Comparison of ENCODE assay signal across 9 cellular contexts in genomic region chr1:110060034-110060661, GRCh38. TPM values are rescaled to one million over a fixed set of nuclear protein-coding genes. Genes with fewer than 3 reads are reported as not detected.
DNase-seq lines count a peak whose midpoint lies in the region; ATAC-seq, FAIRE-seq and TF ChIP-seq lines count a peak whose summit lies in the region.
"Had no signal": no experiment of that assay in that cellular context is flagged by ENCODE, and none has a peak within 500 bp of the region (broad histone marks: within the 10 kb centered on the region; RNA-seq: fewer than 3 reads in every experiment).

No MANE protein-coding gene starts in this region.

- H3K27me3 ChIP-seq in SK-N-SH (ENCODE audit: insufficient read depth), result no peaks in the 10 kb centered on the region
- no peaks in the 10 kb centered on the region for H3K27me3 ChIP-seq in keratinocyte (ENCODE audit: control insufficient read depth, extremely low read depth, insufficient read depth, low read length)

- DNase-seq in D721Med (ENCODE audit: insufficient read length, low spot score) (no peak), HFF-Myc (ENCODE audit: extremely low read depth, low read depth) (no peak), SK-N-SH (no peak), keratinocyte (ENCODE audit: low read depth, low spot score) (no peak)
- peak; percentile 81 for DNase-seq in activated naive CD4-positive, alpha-beta T cell treated with anti-CD3 and anti-CD28 coated beads, Interleukin-2, amount 10 ng/mL, durations not matched to agents 7 days and 5 days
- peak; percentile 34 for DNase-seq in stimulated activated CD8-positive, alpha-beta memory T cell treated with anti-CD3 and anti-CD28 coated beads, Interleukin-12 subunit alpha, Interleukin-12 subunit beta, amount 100 ng/mL, for 4 hours (ENCODE audit: low read depth)

- H4K20me1 ChIP-seq in SK-N-SH (ENCODE audit: insufficient read depth) (peaks cover 10% of the 10 kb centered on the region), keratinocyte (ENCODE audit: control insufficient read depth, extremely low read depth, insufficient read depth, low read length) (no peaks in the 10 kb centered on the region)

- POLR2A ChIA-PET in SK-N-SH (lab: Yijun Ruan, JAX), result interaction anchor here (0.7 to 2.0 kb wide), 7 partner anchors 10 to 128 kb away, joined by 3 to 6 read pairs (median 5); partner anchors contain the start of gene STRIP1

- H3K9me1 ChIP-seq in keratinocyte (ENCODE audit: control insufficient read depth, extremely low read depth, insufficient read depth, low read length), result peaks cover 8% of the 10 kb centered on the region

- H3K4me1 Mint-ChIP-seq in activated naive CD4-positive, alpha-beta T cell treated with anti-CD3 and anti-CD28 coated beads, Interleukin-2, amount 10 ng/mL, durations not matched to agents 7 days and 5 days, result no peaks in the 10 kb centered on the region

- 90% methylated on average over 8 of the region's 9 CpGs for WGBS in SK-N-SH (ENCODE audit: low lambda C conversion rate)

- H2AFZ ChIP-seq in SK-N-SH (ENCODE audit: low read depth), result no peak overlapping the region
- no peak overlapping the region for H2AFZ ChIP-seq in keratinocyte (ENCODE audit: control insufficient read depth, low read length)

- peaks cover 13% of the 10 kb centered on the region for H3K27me3 Mint-ChIP-seq in activated naive CD4-positive, alpha-beta T cell treated with anti-CD3 and anti-CD28 coated beads, Interleukin-2, amount 10 ng/mL, durations not matched to agents 7 days and 5 days

- no peak overlapping the region for H3K27ac Mint-ChIP-seq in activated naive CD4-positive, alpha-beta T cell treated with anti-CD3 and anti-CD28 coated beads, Interleukin-2, amount 10 ng/mL, durations not matched to agents 7 days and 5 days

- ATAC-seq in GM21786 (IDR thresholded peaks at IDR 0.05; ENCODE audit: unreplicated experiment), result no peak
- ATAC-seq in HG03520 (IDR thresholded peaks at IDR 0.05; ENCODE audit: unreplicated experiment), result no peak

- no peak overlapping the region for H3K4me3 Mint-ChIP-seq in activated naive CD4-positive, alpha-beta T cell treated with anti-CD3 and anti-CD28 coated beads, Interleukin-2, amount 10 ng/mL, durations not matched to agents 7 days and 5 days

- H3K9me3 ChIP-seq in SK-N-SH (no peaks in the 10 kb centered on the region), keratinocyte (ENCODE audit: control insufficient read depth, low read depth, low read length) (no peaks in the 10 kb centered on the region)

- TF ChIP-seq CTCF in D721Med (IDR thresholded peaks at IDR 0.05; ENCODE audit: insufficient read depth, missing control alignments), result peak; percentile 58
- TF ChIP-seq CTCF in HFF-Myc (IDR thresholded peaks at IDR 0.05; ENCODE audit: low read depth, low read length, missing control alignments), result peak; percentile 90
- peak; percentile 81 for TF ChIP-seq CTCF in SK-N-SH (IDR thresholded peaks at IDR 0.05)
- peak; percentile 91 to 98 (median 97) for TF ChIP-seq CTCF in keratinocyte (optimal IDR thresholded peaks at IDR 0.05 in 1 of 3, IDR thresholded peaks at IDR 0.05 in 1 of 3, conservative IDR thresholded peaks at IDR 0.05 in 1 of 3; ENCODE audit: extremely low read depth in 1 of 3, insufficient read depth in 2 of 3, low read length in 3 of 3)

- FAIRE-seq in D721Med (lab: Jason Lieb, UNC) (no peak), keratinocyte (lab: Jason Lieb, UNC) (no peak)
- FAIRE-seq: TTC549 had no signal

- H3K9me2 ChIP-seq in SK-N-SH, result no peaks in the 10 kb centered on the region

- H3K9ac ChIP-seq in SK-N-SH (no peak overlapping the region), keratinocyte (ENCODE audit: control insufficient read depth, extremely low read depth, insufficient read depth, low read length) (no peak overlapping the region)

- H3K36me3 ChIP-seq in SK-N-SH (replicated peaks in 1 of 2; ENCODE audit: control insufficient read depth in 1 of 2, insufficient read depth in 2 of 2, low read length in 1 of 2), result peaks cover 20 to 31% of the 10 kb centered on the region in 2 experiments
- H3K36me3 ChIP-seq in keratinocyte (ENCODE audit: control insufficient read depth in 2 of 2, extremely low read depth in 1 of 2, insufficient read depth in 2 of 2, low read length in 2 of 2), result peaks cover 8 to 33% of the 10 kb centered on the region in 2 experiments

- H3K36me3 Mint-ChIP-seq in activated naive CD4-positive, alpha-beta T cell treated with anti-CD3 and anti-CD28 coated beads, Interleukin-2, amount 10 ng/mL, durations not matched to agents 7 days and 5 days, result peaks cover 13% of the 10 kb centered on the region

- no peak for TF ChIP-seq RAD21 in SK-N-SH (IDR thresholded peaks at IDR 0.05; ENCODE audit: low read length)

- no peak overlapping the region for H3K4me3 ChIP-seq in HFF-Myc (replicated peaks; ENCODE audit: low read depth, low read length)
- no peak overlapping the region; a peak in 1 of 4 replicates for H3K4me3 ChIP-seq in SK-N-SH (ENCODE audit: low read depth in 2 of 2, low read length in 1 of 2)
- no peak overlapping the region for H3K4me3 ChIP-seq in keratinocyte (ENCODE audit: control insufficient read depth in 2 of 3, extremely low read depth in 1 of 3, insufficient read depth in 2 of 3, low read depth in 1 of 3, low read length in 3 of 3)

- CTCF ChIA-PET in SK-N-SH (lab: Yijun Ruan, JAX), result interaction anchor here (0.6 to 42.0 kb wide), 24 partner anchors 9 to 592 kb away, joined by 3 to 1768 read pairs (median 4); partner anchors contain the start of genes STRIP1 and UBL4B
- CTCF ChIA-PET in activated naive CD4-positive, alpha-beta T cell treated with anti-CD3 and anti-CD28 coated beads, Interleukin-2, amount 10 ng/mL, durations not matched to agents 7 days and 5 days (lab: Charles Lee), result interaction anchor here (0.6 to 3.5 kb wide), 32 partner anchors 9 to 725 kb away, joined by 3 to 21 read pairs (median 5); partner anchors contain the start of genes AHCYL1, ALX3 and STRIP1

- dilution Hi-C loops in keratinocyte (cut with MboI; ENCODE audit: extremely low pct_ligation_motif_present, low sequenced_read_pairs), result no loop called here

- no peak for TF ChIP-seq EP300 in SK-N-SH (IDR thresholded peaks at IDR 0.05; ENCODE audit: borderline replicate concordance in 1 of 2, low read depth in 1 of 2, low read length in 1 of 2)

- peak overlapping the region in 1 of 2 experiments; percentile 93; a peak in 2 of 4 replicates for H3K27ac ChIP-seq in SK-N-SH (ENCODE audit: low read depth in 2 of 2, low read length in 1 of 2)
- H3K27ac ChIP-seq in keratinocyte (ENCODE audit: control insufficient read depth, insufficient read depth, low read length), result no peak overlapping the region

- peaks cover 34% of the 10 kb centered on the region for H3F3A ChIP-seq in SK-N-SH (replicated peaks; ENCODE audit: insufficient read depth)

- H3K4me2 ChIP-seq in SK-N-SH, result no peak overlapping the region
- H3K4me2 ChIP-seq in keratinocyte (ENCODE audit: control insufficient read depth, extremely low read depth, insufficient read depth, low read depth, low read length), result no peak overlapping the region

- no peaks in the 10 kb centered on the region; the same call in 1 of the 2 replicates for H3K79me2 ChIP-seq in SK-N-SH (ENCODE audit: insufficient read depth)
- H3K79me2 ChIP-seq in keratinocyte (ENCODE audit: control insufficient read depth, insufficient read depth, low read length), result no peaks in the 10 kb centered on the region

- H3K9me3 Mint-ChIP-seq in activated naive CD4-positive, alpha-beta T cell treated with anti-CD3 and anti-CD28 coated beads, Interleukin-2, amount 10 ng/mL, durations not matched to agents 7 days and 5 days, result no peaks in the 10 kb centered on the region

- H3K4me1 ChIP-seq in SK-N-SH (ENCODE audit: control insufficient read depth in 1 of 2, insufficient read depth in 2 of 2, low read depth in 1 of 2, low read length in 1 of 2), result peaks cover 42 to 97% of the 10 kb centered on the region in 2 experiments
- H3K4me1 ChIP-seq in keratinocyte (ENCODE audit: control insufficient read depth, extremely low read depth, insufficient read depth, low read length), result peaks cover 25% of the 10 kb centered on the region

TF ChIP-seq in SK-N-SH, 30 proteins besides CTCF, POLR2A, EP300 and RAD21 (continues in another document):
- TF ChIP-seq RCOR1 (IDR thresholded peaks at IDR 0.05; ENCODE audit: low read length), result no peak
- TF ChIP-seq JUND (IDR thresholded peaks at IDR 0.05), result no peak

RNA-seq across cellular contexts. Expression of gene ALX3, which starts 10.3 kb away (rescaled TPM):
- polyA plus RNA-seq in SK-N-SH (2012; rRNA removed), result not detected in 2 replicates
- not detected in 2 replicates for polyA plus RNA-seq in SK-N-SH (2012; cell fraction: cytosol; rRNA removed)
- not detected in 2 replicates for polyA plus RNA-seq in SK-N-SH (2012; cell fraction: nucleus; rRNA removed)
- polyA plus RNA-seq in keratinocyte, result not detected in 3 replicates
- polyA plus RNA-seq in keratinocyte (2011; ENCODE audit: low read depth), result not detected
- polyA plus RNA-seq in keratinocyte (2011; cell fraction: cytosol; rRNA removed), result not detected in 2 replicates
- not detected in 2 replicates for polyA plus RNA-seq in keratinocyte (2011; cell fraction: nucleus; rRNA removed)
- polyA plus RNA-seq in keratinocyte (2012; ENCODE audit: low replicate concordance), result not detected in 2 replicates
- polyA minus RNA-seq in keratinocyte, result not detected in 3 replicates
- not detected for polyA minus RNA-seq in keratinocyte (2011; cell fraction: cytosol; rRNA and poly(A)+ RNA removed)
- polyA minus RNA-seq in keratinocyte (2011; cell fraction: nucleus; rRNA and poly(A)+ RNA removed), result not detected in 2 replicates

RNA-seq across cellular contexts. Expression of gene STRIP1, which starts 25.7 kb away (rescaled TPM):
- 34.6 and 46.3 TPM in 2 replicates for polyA plus RNA-seq in SK-N-SH (2012; rRNA removed)
- 19.4 and 26.7 TPM in 2 replicates for polyA plus RNA-seq in SK-N-SH (2012; cell fraction: cytosol; rRNA removed)
- 103 and 120 TPM in 2 replicates for polyA plus RNA-seq in SK-N-SH (2012; cell fraction: nucleus; rRNA removed)
- polyA plus RNA-seq in keratinocyte, result 24.6 to 31.8 TPM (median 28.9 TPM) in 3 replicates
- polyA plus RNA-seq in keratinocyte (2011; ENCODE audit: low read depth), result 44.3 TPM
- 21.7 and 22.0 TPM in 2 replicates for polyA plus RNA-seq in keratinocyte (2011; cell fraction: cytosol; rRNA removed)
- 69.0 and 72.7 TPM in 2 replicates for polyA plus RNA-seq in keratinocyte (2011; cell fraction: nucleus; rRNA removed)
- polyA plus RNA-seq in keratinocyte (2012; ENCODE audit: low replicate concordance), result 20.3 and 21.5 TPM in 2 replicates
- polyA minus RNA-seq in keratinocyte, result 35.9 to 39.9 TPM (median 38.2 TPM) in 3 replicates
- polyA minus RNA-seq in keratinocyte (2011; cell fraction: cytosol; rRNA and poly(A)+ RNA removed), result 17.8 TPM
- polyA minus RNA-seq in keratinocyte (2011; cell fraction: nucleus; rRNA and poly(A)+ RNA removed), result 39.6 and 53.4 TPM in 2 replicates

RNA-seq across cellular contexts. Expression of gene UBL4B, which starts 52.1 kb away (rescaled TPM):
- polyA plus RNA-seq in SK-N-SH (2012; rRNA removed), result not detected in 2 replicates
- polyA plus RNA-seq in SK-N-SH (2012; cell fraction: cytosol; rRNA removed), result not detected in 2 replicates
- 0.06 TPM in 1 of 2 replicates, not detected in the other for polyA plus RNA-seq in SK-N-SH (2012; cell fraction: nucleus; rRNA removed)
- polyA plus RNA-seq in keratinocyte, result not detected in 3 replicates
- polyA plus RNA-seq in keratinocyte (2011; ENCODE audit: low read depth), result not detected
- polyA plus RNA-seq in keratinocyte (2011; cell fraction: cytosol; rRNA removed), result not detected in 2 replicates
- not detected in 2 replicates for polyA plus RNA-seq in keratinocyte (2011; cell fraction: nucleus; rRNA removed)
- not detected in 2 replicates for polyA plus RNA-seq in keratinocyte (2012; ENCODE audit: low replicate concordance)
- not detected in 3 replicates for polyA minus RNA-seq in keratinocyte
- polyA minus RNA-seq in keratinocyte (2011; cell fraction: cytosol; rRNA and poly(A)+ RNA removed), result not detected
- not detected in 2 replicates for polyA minus RNA-seq in keratinocyte (2011; cell fraction: nucleus; rRNA and poly(A)+ RNA removed)

Comparison
In these comparisons a context has a peak if more than half of its experiments do, and no peak if none do; other contexts are left out.
1. DNase-seq: peak in activated naive CD4-positive, alpha-beta T cell treated with anti-CD3 and anti-CD28 coated beads, Interleukin-2, amount 10 ng/mL, durations not matched to agents 7 days and 5 days (single experiment) and stimulated activated CD8-positive, alpha-beta memory T cell treated with anti-CD3 and anti-CD28 coated beads, Interleukin-12 subunit alpha, Interleukin-12 subunit beta, amount 100 ng/mL, for 4 hours (single experiment); none in D721Med (single experiment), HFF-Myc (single experiment), SK-N-SH (single experiment) and keratinocyte (single experiment).
2. Peak in every context shown above with its lines, with median percentiles within 50 percentile points of each other: CTCF ChIP-seq.